ENCODE assay signal across 8 cellular contexts in the genomic region with DNA sequence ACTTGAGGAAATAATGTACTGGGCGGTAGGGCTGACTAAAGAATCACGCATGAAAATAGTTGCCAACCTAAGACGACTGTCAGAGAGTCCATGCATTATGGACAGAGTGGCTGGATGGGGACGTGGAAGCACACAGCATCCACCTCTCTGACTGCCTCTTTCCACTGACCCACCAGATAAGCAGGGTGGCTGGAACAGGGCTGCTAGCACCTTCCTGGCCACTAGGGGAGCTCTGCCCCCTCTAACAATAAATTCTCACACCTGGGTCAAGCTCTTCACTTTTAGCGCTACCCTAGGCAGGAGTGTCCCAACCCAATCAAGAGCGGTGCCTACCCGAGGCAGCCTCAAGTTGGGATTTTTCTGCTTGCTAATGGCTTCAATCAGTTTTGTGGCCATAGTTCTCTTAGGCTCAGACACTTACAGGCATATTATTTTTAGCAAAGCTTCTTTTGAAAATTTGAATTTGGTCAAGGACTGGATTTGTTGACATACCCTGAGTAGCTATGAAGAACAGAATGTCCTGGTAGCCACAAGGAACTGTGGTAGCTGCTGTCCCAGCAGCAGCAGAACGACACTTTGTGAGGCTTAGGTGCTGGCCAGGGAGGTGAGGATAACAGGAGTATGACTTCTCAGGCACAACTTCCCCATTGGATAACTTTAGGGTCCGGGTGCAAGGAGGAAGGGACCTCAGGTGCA. TPM values are rescaled to one million over a fixed set of nuclear protein-coding genes. Genes with fewer than 3 reads are reported as not detected.
DNase-seq lines count a peak whose midpoint lies in the region; ATAC-seq and TF ChIP-seq lines count a peak whose summit lies in the region.

No MANE protein-coding gene starts in this region.

- peaks cover 49% of the 10 kb centered on the region for H3K36me3 ChIP-seq in rectal smooth muscle tissue (ENCODE audit: control insufficient read depth, insufficient read depth, low read length)

- intact Hi-C loops in Right ventricle myocardium superior (cut with DNase I), result loop anchor here (5.0 kb wide), 1 partner anchor 34 kb away; no protein-coding TSS in a partner anchor

- ATAC-seq in HG03354 (IDR thresholded peaks at IDR 0.05; ENCODE audit: poor library complexity, severe bottlenecking, unreplicated experiment) (peak; percentile 79), Right ventricle myocardium superior (ENCODE audit: poor library complexity) (peak; percentile 72), HG03565 (IDR thresholded peaks at IDR 0.05; ENCODE audit: unreplicated experiment) (no peak)

- peaks cover 2% of the 10 kb centered on the region for H3K4me1 ChIP-seq in rectal smooth muscle tissue (ENCODE audit: control insufficient read depth, insufficient read depth, low read length)

- peak overlapping the region; percentile 8 for H3K9ac ChIP-seq in rectal smooth muscle tissue (ENCODE audit: low read length)

- H3K27me3 ChIP-seq in rectal smooth muscle tissue (ENCODE audit: control insufficient read depth, insufficient read depth, low read length), result no peaks in the 10 kb centered on the region

- H3K4me3 ChIP-seq in AG09309 (ENCODE audit: control insufficient read depth, low read depth, low read length) (no peak overlapping the region), rectal smooth muscle tissue (ENCODE audit: low read length) (no peak overlapping the region)

- in situ Hi-C loops in GM13976 (cut with MboI; ENCODE audit: low sequenced_read_pairs, unreplicated experiment), result no loop called here

- TF ChIP-seq CTCF in AG09309 (IDR thresholded peaks at IDR 0.05; ENCODE audit: control insufficient read depth, insufficient read depth, low read depth, low read length, missing control alignments) (peak; percentile 89), GM13976 (IDR thresholded peaks at IDR 0.05; ENCODE audit: borderline replicate concordance, control extremely low read depth, extremely low read depth, insufficient read depth, missing control alignments) (peak; percentile 91)

- H3K27ac ChIP-seq in rectal smooth muscle tissue (ENCODE audit: low read depth, low read length), result peak overlapping the region; percentile 38

- no peak for DNase-seq in AG09309 (ENCODE audit: low read depth)
- DNase-seq in GM13976 (ENCODE audit: low spot score), result peak; percentile 84
- peak; percentile 59 for DNase-seq in RKO (ENCODE audit: low spot score)
- DNase-seq in activated naive CD4-positive, alpha-beta T cell treated with Interleukin-2 at 50 U/mL for 16 hours, result peak; percentile 59
- DNase-seq in Right ventricle myocardium superior, result peak; percentile 71

RNA-seq across cellular contexts. Expression of a gene that starts 6.9 kb away (rescaled TPM):
- total RNA-seq in Right ventricle myocardium superior, result 966 TPM

RNA-seq across cellular contexts. Expression of a gene that starts 22.9 kb away (rescaled TPM):
- not detected for total RNA-seq in Right ventricle myocardium superior

RNA-seq across cellular contexts. Expression of a gene that starts 31.7 kb away (rescaled TPM):
- 0.24 TPM for total RNA-seq in Right ventricle myocardium superior

RNA-seq across cellular contexts. Expression of a gene that starts 35.3 kb away (rescaled TPM):
- total RNA-seq in Right ventricle myocardium superior, result 252 TPM

RNA-seq across cellular contexts. Expression of a gene that starts 35.8 kb away (rescaled TPM):
- total RNA-seq in Right ventricle myocardium superior, result 20.3 TPM
